1 cellular context compared by ENCODE assay signal in the genomic region with DNA sequence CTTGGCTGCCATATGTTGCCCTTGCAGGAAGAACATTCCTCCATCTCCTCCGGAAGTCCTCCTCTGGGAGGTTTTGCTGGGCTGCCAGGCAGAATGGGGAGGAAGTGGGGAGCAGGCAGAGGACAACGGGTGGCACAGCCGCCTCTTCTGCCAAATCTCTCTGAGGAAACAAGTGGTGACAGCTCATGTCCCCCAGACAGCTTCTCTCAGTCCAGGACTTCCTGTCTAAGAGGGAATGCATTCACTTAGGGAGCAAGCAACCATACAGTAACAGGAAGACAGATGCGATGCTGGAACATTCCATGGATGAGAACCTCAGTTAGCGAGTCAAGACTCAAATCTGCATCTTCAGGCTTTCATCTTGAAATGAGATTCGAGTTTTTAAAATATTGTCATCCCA.
TF ChIP-seq lines count a peak whose summit lies in the region.

No MANE protein-coding gene starts in this region.

TF ChIP-seq in SK-N-SH treated with all-trans-retinoic acid at 6 μM for 48 hours, 23 proteins besides CTCF, POLR2A, EP300 and RAD21 (continued from another document):
- TF ChIP-seq, protein P1, sequence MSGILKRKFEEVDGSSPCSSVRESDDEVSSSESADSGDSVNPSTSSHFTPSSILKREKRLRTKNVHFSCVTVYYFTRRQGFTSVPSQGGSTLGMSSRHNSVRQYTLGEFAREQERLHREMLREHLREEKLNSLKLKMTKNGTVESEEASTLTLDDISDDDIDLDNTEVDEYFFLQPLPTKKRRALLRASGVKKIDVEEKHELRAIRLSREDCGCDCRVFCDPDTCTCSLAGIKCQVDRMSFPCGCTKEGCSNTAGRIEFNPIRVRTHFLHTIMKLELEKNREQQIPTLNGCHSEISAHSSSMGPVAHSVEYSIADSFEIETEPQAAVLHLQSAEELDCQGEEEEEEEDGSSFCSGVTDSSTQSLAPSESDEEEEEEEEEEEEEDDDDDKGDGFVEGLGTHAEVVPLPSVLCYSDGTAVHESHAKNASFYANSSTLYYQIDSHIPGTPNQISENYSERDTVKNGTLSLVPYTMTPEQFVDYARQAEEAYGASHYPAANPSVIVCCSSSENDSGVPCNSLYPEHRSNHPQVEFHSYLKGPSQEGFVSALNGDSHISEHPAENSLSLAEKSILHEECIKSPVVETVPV (CRISPR knock-in tag; IDR thresholded peaks at IDR 0.05): no peak
- TF ChIP-seq ARNTL (CRISPR knock-in tag; IDR thresholded peaks at IDR 0.05; ENCODE audit: borderline replicate concordance, low read depth) (no peak), ZC3H10 (CRISPR knock-in tag; IDR thresholded peaks at IDR 0.05) (no peak)
